21 cellular contexts compared by ENCODE assay signal in the genomic region with DNA sequence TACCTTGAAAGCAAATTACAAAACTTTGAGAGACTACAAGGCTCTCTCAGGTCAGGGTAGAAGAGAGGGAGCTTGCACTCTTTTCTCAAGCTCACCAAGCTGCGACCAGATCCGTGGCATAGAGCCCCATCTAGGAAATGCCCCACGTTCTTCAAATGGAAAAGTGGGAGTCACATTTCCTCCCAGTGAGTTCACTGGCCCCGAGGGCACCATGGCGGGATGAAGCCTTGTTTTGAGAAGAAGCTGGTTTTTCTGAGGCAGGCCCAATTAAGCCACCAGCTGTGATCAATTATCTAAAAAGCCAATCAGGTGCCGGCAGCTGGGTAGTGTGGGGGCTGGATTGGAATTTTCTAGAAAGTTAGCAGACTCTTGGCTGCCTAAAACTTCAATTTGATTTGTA.
"Had no signal": no experiment of that assay in that cellular context is flagged by ENCODE, and none has a peak within 500 bp of the region (broad histone marks: within the 10 kb centered on the region; RNA-seq: fewer than 3 reads in every experiment).

No MANE protein-coding gene starts in this region.

- H3K4me3 Mint-ChIP-seq: naive B cell; nephron progenitor cell; stimulated activated naive B cell treated with anti-CD40 and anti-IgM and Interleukin-4, amounts not matched to agents 10 μg/mL and 1 μg/mL and 100 μg/mL, for 72 hours; stimulated activated naive CD8-positive, alpha-beta T cell treated with anti-CD3 and anti-CD28 coated beads, Interleukin-15, amount 100 ng/mL, for 72 hours had no signal

- H3K9me3 Mint-ChIP-seq: stimulated activated naive CD8-positive, alpha-beta T cell treated with anti-CD3 and anti-CD28 coated beads, Interleukin-15, amount 100 ng/mL, for 72 hours had no signal

- H3K9me3 ChIP-seq: gastrocnemius medialis, psoas muscle, right lobe of liver, testis, upper lobe of right lung, vagina had no signal

- H3K27me3 ChIP-seq: dorsolateral prefrontal cortex, right lobe of liver, testis, tibial nerve, upper lobe of right lung, vagina had no signal

- H3K4me1 Mint-ChIP-seq: nephron progenitor cell; stimulated activated naive CD8-positive, alpha-beta T cell treated with anti-CD3 and anti-CD28 coated beads, Interleukin-15, amount 100 ng/mL, for 72 hours had no signal

- H3K36me3 ChIP-seq: gastrocnemius medialis, left ventricle myocardium inferior, right lobe of liver, tibial nerve, upper lobe of right lung, vagina had no signal

- DNase-seq: dorsolateral prefrontal cortex; effector CD8-positive, alpha-beta T cell; gastrocnemius medialis; kidney; left cardiac atrium; left ventricle myocardium inferior; mesendoderm; naive B cell; nephron progenitor cell; psoas muscle; retina; right lobe of liver; stimulated activated CD4-positive, alpha-beta T cell treated with anti-CD3 and anti-CD28 coated beads, Interleukin-4, amount 100 ng/mL, for 1 hour; stimulated activated naive B cell treated with anti-CD40 and anti-IgM and Interleukin-4, amounts not matched to agents 10 μg/mL and 1 μg/mL and 100 μg/mL, for 72 hours; stimulated activated naive CD8-positive, alpha-beta T cell treated with anti-CD3 and anti-CD28 coated beads, Interleukin-15, amount 100 ng/mL, for 72 hours; testis; upper lobe of right lung had no signal

- H3K27ac ChIP-seq: coronary artery, dorsolateral prefrontal cortex, gastrocnemius medialis, left ventricle myocardium inferior, psoas muscle, right lobe of liver, testis, tibial nerve, upper lobe of right lung, vagina had no signal

- H3K4me1 ChIP-seq: left ventricle myocardium inferior, psoas muscle, right lobe of liver, testis, tibial nerve, upper lobe of right lung, vagina had no signal

- ATAC-seq: gastrocnemius medialis; left cardiac atrium; psoas muscle; right lobe of liver; stimulated activated naive B cell treated with anti-CD40 and anti-IgM and Interleukin-4, amounts not matched to agents 10 μg/mL and 1 μg/mL and 100 μg/mL, for 72 hours; stimulated activated naive CD8-positive, alpha-beta T cell treated with anti-CD3 and anti-CD28 coated beads, Interleukin-15, amount 100 ng/mL, for 72 hours; upper lobe of right lung had no signal

- H3K4me3 ChIP-seq: coronary artery, dorsolateral prefrontal cortex, gastrocnemius medialis, left ventricle myocardium inferior, lung, psoas muscle, right lobe of liver, testis, tibial nerve, upper lobe of right lung, vagina had no signal

- H3K27ac Mint-ChIP-seq: naive B cell; nephron progenitor cell; stimulated activated naive B cell treated with anti-CD40 and anti-IgM and Interleukin-4, amounts not matched to agents 10 μg/mL and 1 μg/mL and 100 μg/mL, for 72 hours; stimulated activated naive CD8-positive, alpha-beta T cell treated with anti-CD3 and anti-CD28 coated beads, Interleukin-15, amount 100 ng/mL, for 72 hours had no signal
